36 cellular contexts compared by ENCODE assay signal in genomic region chr19:49696115-49696514, GRCh38. TPM values are rescaled to one million over a fixed set of nuclear protein-coding genes. Genes with fewer than 3 reads are reported as not detected.
"Had no signal": no experiment of that assay in that cellular context is flagged by ENCODE, and none has a peak within 500 bp of the region (broad histone marks: within the 10 kb centered on the region; RNA-seq: fewer than 3 reads in every experiment).

No MANE protein-coding gene starts in this region.

- H3K9me3 ChIP-seq: MG63 had no signal

- H3K27me3 ChIP-seq: MG63 had no signal

- DNase-seq: Karpas-422, Kasumi-1, MG63, MM.1S, MV-4-11, NCI-H1048, NCI-H1092, NCI-H1092 treated with DMSO at 0.1 percent for 48 hours, NCI-H1105, NCI-H1105 treated with DMSO at 0.1 percent for 48 hours, NCI-H1417, NCI-H1417 treated with DMSO at 0.1 percent for 48 hours, NCI-H1436, NCI-H1436 treated with DMSO at 0.1 percent for 48 hours, NCI-H146, NCI-H1694, NCI-H1694 treated with DMSO at 0.1 percent for 48 hours, NCI-H187, NCI-H187 treated with DMSO at 0.1 percent for 48 hours, NCI-H1930, NCI-H2029, NCI-H2029 treated with DMSO at 0.1 percent for 48 hours, NCI-H2081, NCI-H2081 treated with DMSO at 0.1 percent for 48 hours, NCI-H2107, NCI-H2171, NCI-H2171 treated with DMSO at 0.1 percent for 48 hours, NCI-H2227 treated with DMSO at 0.1 percent for 48 hours, NCI-H226, NCI-H345, NCI-H446, NCI-H446 treated with DMSO at 0.1 percent for 48 hours, NCI-H510A, NCI-H510A treated with DMSO at 0.1 percent for 48 hours, NCI-H524 had no signal

- H3K36me3 ChIP-seq: MG63 had no signal

- H3K4me3 ChIP-seq: MG63 had no signal

RNA-seq across cellular contexts. Expression of gene CPT1C, which starts 5.2 kb away (rescaled TPM):
- total RNA-seq: MCF 10A had no signal
